ENCODE assay signal across 27 cellular contexts in the genomic region with DNA sequence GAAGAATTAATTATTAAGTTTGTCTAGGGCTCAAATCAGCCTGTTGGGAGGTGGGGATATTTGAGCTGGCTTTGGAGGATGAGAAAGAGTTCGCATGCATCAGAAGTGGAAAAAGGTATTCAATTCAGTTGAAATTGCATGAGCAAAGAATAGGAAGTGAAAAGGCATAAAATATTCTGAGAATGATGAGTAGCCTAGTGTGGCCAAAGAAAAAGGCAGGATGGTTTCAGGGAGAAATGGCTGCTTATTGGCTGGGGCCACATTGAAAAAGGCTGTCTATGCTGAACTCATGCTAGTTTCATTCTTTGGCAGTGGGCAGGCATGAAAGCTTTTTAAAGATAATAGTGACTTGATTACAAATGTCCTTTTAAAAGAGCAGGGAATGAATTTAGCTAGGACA.
DNase-seq lines count a peak whose midpoint lies in the region; ATAC-seq, FAIRE-seq and TF ChIP-seq lines count a peak whose summit lies in the region.
"Had no signal": no experiment of that assay in that cellular context is flagged by ENCODE, and none has a peak within 500 bp of the region (broad histone marks: within the 10 kb centered on the region; RNA-seq: fewer than 3 reads in every experiment).

No MANE protein-coding gene starts in this region.

- TF ChIP-seq CTCF in body of pancreas (IDR thresholded peaks at IDR 0.05) = no peak

- TF ChIP-seq POLR2A in GM12892 (IDR thresholded peaks at IDR 0.05; ENCODE audit: low read depth, low read length) = no peak
- no peak for TF ChIP-seq POLR2A in body of pancreas (IDR thresholded peaks at IDR 0.05)

- H3K27me3 ChIP-seq in body of pancreas = no peaks in the 10 kb centered on the region
- H3K27me3 ChIP-seq: right atrium auricular region, suprapubic skin had no signal

- ATAC-seq in GM19468 (IDR thresholded peaks at IDR 0.05; ENCODE audit: extremely low read depth, unreplicated experiment) (peak; percentile 64), HG02798 (IDR thresholded peaks at IDR 0.05; ENCODE audit: poor library complexity, unreplicated experiment) (peak; percentile 69), HG03575 (IDR thresholded peaks at IDR 0.05; ENCODE audit: extremely low read depth, insufficient number of reproducible peaks, low FRiP score, unreplicated experiment) (peak; percentile 50), body of pancreas (no peak)
- ATAC-seq: A549, lower lobe of right lung had no signal

- H3K9me3 ChIP-seq in body of pancreas = no peaks in the 10 kb centered on the region
- H3K9me3 ChIP-seq: A549, lower lobe of right lung, right atrium auricular region, suprapubic skin had no signal

- 0 to 89% methylated on average over 1 of the region's 1 CpG for WGBS in body of pancreas, 2 donors

- no peak overlapping the region for H3K27ac ChIP-seq in body of pancreas
- H3K27ac ChIP-seq: A549, lower lobe of right lung, right atrium auricular region, suprapubic skin, VCaP had no signal

- no peaks in the 10 kb centered on the region for H3K4me1 ChIP-seq in body of pancreas
- H3K4me1 ChIP-seq: A549, lower lobe of right lung, right atrium auricular region, suprapubic skin had no signal

- no peak overlapping the region for H3K4me3 ChIP-seq in body of pancreas
- H3K4me3 ChIP-seq: A549, lower lobe of right lung, right atrium auricular region, suprapubic skin had no signal

- DNase-seq in GM12892 (ENCODE audit: insufficient read length) (no peak), body of pancreas (no peak), epidermal melanocyte (ENCODE audit: insufficient read length, low spot score) (no peak), NCI-H526 treated with DMSO at 0.1 percent for 48 hours (lab: John Stamatoyannopoulos, UW) (no peak)
- no peak for DNase-seq in stimulated activated naive CD4-positive, alpha-beta T cell treated with Interleukin-2 at 50 U/mL for 16 hours (lab: John Stamatoyannopoulos, UW)
- DNase-seq: activated CD4-positive, alpha-beta T cell treated with anti-CD3 and anti-CD28 coated beads, Interleukin-2, amount 50 U/mL, for 4 hours; activated naive CD4-positive, alpha-beta T cell treated with anti-CD3 and anti-CD28 coated beads for 36 hours; activated T-cell treated with anti-CD3 and anti-CD28 coated beads, Interleukin-2, amount 50 U/mL, for 1 hour; anterior cingulate cortex; Calu3; central memory CD4-positive, alpha-beta T cell; foreskin melanocyte; hypothalamus; lower lobe of right lung; NCI-H2107; NCI-H510A treated with DMSO at 0.1 percent for 48 hours; occipital lobe; Right ventricle myocardium superior; stimulated activated CD4-positive, alpha-beta T cell treated with anti-CD3 and anti-CD28 coated beads, Interleukin-12 subunit alpha, Interleukin-12 subunit beta, amount 100 ng/mL, for 4 hours; T-helper 1 cell had no signal

- no peaks in the 10 kb centered on the region for H3K36me3 ChIP-seq in body of pancreas (replicated peaks in 1 of 2; ENCODE audit: insufficient read depth in 1 of 2, low read depth in 2 of 2)
- H3K36me3 ChIP-seq: lower lobe of right lung, right atrium auricular region, suprapubic skin had no signal

- intact Hi-C loops in body of pancreas (cut with DNase I) = no loop called here

- FAIRE-seq in GM12892 (lab: Jason Lieb, UNC) = peak; percentile 76
- FAIRE-seq: A549 had no signal
